Comparison of ENCODE assay signal across 1 cellular context in genomic region chr17:18318771-18319450, GRCh38.
TF ChIP-seq lines count a peak whose summit lies in the region.

No MANE protein-coding gene starts in this region.

TF ChIP-seq in GM23338, 12 proteins besides CTCF, POLR2A, EP300 and RAD21 (continued from another document):
- TF ChIP-seq ZNF462 (CRISPR knock-in tag; IDR thresholded peaks at IDR 0.05) (no peak), STAT1 (IDR thresholded peaks at IDR 0.05; ENCODE audit: unreplicated experiment) (no peak), EZH2 (IDR thresholded peaks at IDR 0.05; ENCODE audit: low read depth, unreplicated experiment) (no peak), ZNF114 (CRISPR knock-in tag; IDR thresholded peaks at IDR 0.05) (no peak), NANOG (IDR thresholded peaks at IDR 0.05; ENCODE audit: borderline replicate concordance) (no peak), CREB1 (CRISPR knock-in tag; IDR thresholded peaks at IDR 0.05; ENCODE audit: low read depth) (no peak), ZNF331 (CRISPR knock-in tag; IDR thresholded peaks at IDR 0.05; ENCODE audit: low read depth) (no peak)
- TF ChIP-seq, protein P1, sequence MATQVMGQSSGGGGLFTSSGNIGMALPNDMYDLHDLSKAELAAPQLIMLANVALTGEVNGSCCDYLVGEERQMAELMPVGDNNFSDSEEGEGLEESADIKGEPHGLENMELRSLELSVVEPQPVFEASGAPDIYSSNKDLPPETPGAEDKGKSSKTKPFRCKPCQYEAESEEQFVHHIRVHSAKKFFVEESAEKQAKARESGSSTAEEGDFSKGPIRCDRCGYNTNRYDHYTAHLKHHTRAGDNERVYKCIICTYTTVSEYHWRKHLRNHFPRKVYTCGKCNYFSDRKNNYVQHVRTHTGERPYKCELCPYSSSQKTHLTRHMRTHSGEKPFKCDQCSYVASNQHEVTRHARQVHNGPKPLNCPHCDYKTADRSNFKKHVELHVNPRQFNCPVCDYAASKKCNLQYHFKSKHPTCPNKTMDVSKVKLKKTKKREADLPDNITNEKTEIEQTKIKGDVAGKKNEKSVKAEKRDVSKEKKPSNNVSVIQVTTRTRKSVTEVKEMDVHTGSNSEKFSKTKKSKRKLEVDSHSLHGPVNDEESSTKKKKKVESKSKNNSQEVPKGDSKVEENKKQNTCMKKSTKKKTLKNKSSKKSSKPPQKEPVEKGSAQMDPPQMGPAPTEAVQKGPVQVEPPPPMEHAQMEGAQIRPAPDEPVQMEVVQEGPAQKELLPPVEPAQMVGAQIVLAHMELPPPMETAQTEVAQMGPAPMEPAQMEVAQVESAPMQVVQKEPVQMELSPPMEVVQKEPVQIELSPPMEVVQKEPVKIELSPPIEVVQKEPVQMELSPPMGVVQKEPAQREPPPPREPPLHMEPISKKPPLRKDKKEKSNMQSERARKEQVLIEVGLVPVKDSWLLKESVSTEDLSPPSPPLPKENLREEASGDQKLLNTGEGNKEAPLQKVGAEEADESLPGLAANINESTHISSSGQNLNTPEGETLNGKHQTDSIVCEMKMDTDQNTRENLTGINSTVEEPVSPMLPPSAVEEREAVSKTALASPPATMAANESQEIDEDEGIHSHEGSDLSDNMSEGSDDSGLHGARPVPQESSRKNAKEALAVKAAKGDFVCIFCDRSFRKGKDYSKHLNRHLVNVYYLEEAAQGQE (IDR thresholded peaks at IDR 0.05; ENCODE audit: unreplicated experiment), result no peak
